1 cellular context compared by ENCODE assay signal in the genomic region with DNA sequence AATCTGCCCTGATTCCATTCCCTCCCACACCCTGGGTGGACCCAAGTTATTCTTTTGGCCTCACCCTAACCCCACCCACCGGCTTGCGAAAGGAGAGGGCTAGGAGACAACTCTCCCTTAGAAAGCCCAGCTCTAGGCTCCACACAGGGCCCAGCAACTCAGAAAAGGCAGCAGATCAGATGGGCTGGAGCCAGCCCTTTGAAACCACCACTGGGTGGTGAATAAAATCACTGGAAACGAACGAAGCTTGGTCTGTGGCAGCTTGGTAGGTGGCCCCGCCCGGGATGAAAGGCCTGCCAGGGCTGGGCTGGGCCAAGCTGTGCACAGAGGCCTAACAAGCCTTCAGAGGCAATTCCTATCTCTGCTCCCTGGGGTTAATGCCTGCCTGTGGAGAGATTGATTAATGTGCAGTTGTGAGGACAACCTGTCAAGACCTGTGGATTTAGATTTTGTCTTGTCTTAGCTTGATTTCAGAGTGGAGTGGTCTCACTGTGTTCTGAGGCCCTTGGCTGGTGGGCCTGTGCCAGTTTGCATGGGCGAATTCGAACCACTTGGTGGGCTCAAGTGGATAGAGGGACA.
TF ChIP-seq lines count a peak whose summit lies in the region.

No MANE protein-coding gene starts in this region.

TF ChIP-seq in HEK293, 187 proteins besides CTCF, POLR2A, EP300 and RAD21 (continued from another document):
- TF ChIP-seq, protein P1, sequence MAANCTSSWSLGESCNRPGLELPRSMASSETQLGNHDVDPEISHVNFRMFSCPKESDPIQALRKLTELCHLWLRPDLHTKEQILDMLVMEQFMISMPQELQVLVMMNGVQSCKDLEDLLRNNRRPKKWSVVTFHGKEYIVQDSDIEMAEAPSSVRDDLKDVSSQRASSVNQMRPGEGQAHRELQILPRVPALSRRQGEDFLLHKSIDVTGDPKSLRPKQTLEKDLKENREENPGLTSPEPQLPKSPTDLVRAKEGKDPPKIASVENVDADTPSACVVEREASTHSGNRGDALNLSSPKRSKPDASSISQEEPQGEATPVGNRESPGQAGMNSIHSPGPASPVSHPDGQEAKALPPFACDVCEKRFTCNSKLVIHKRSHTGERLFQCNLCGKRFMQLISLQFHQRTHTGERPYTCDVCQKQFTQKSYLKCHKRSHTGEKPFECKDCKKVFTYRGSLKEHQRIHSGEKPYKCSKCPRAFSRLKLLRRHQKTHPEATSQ (tag by site-specific recombination; IDR thresholded peaks at IDR 0.05), result no peak
- TF ChIP-seq ZNF560 (tag by site-specific recombination; IDR thresholded peaks at IDR 0.05; ENCODE audit: borderline replicate concordance) (no peak), ZNF341 (tag by site-specific recombination; IDR thresholded peaks at IDR 0.05; ENCODE audit: low read depth) (no peak)
- TF ChIP-seq, protein P2, sequence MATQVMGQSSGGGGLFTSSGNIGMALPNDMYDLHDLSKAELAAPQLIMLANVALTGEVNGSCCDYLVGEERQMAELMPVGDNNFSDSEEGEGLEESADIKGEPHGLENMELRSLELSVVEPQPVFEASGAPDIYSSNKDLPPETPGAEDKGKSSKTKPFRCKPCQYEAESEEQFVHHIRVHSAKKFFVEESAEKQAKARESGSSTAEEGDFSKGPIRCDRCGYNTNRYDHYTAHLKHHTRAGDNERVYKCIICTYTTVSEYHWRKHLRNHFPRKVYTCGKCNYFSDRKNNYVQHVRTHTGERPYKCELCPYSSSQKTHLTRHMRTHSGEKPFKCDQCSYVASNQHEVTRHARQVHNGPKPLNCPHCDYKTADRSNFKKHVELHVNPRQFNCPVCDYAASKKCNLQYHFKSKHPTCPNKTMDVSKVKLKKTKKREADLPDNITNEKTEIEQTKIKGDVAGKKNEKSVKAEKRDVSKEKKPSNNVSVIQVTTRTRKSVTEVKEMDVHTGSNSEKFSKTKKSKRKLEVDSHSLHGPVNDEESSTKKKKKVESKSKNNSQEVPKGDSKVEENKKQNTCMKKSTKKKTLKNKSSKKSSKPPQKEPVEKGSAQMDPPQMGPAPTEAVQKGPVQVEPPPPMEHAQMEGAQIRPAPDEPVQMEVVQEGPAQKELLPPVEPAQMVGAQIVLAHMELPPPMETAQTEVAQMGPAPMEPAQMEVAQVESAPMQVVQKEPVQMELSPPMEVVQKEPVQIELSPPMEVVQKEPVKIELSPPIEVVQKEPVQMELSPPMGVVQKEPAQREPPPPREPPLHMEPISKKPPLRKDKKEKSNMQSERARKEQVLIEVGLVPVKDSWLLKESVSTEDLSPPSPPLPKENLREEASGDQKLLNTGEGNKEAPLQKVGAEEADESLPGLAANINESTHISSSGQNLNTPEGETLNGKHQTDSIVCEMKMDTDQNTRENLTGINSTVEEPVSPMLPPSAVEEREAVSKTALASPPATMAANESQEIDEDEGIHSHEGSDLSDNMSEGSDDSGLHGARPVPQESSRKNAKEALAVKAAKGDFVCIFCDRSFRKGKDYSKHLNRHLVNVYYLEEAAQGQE (tag by site-specific recombination; IDR thresholded peaks at IDR 0.05), result no peak
- TF ChIP-seq, protein P3, sequence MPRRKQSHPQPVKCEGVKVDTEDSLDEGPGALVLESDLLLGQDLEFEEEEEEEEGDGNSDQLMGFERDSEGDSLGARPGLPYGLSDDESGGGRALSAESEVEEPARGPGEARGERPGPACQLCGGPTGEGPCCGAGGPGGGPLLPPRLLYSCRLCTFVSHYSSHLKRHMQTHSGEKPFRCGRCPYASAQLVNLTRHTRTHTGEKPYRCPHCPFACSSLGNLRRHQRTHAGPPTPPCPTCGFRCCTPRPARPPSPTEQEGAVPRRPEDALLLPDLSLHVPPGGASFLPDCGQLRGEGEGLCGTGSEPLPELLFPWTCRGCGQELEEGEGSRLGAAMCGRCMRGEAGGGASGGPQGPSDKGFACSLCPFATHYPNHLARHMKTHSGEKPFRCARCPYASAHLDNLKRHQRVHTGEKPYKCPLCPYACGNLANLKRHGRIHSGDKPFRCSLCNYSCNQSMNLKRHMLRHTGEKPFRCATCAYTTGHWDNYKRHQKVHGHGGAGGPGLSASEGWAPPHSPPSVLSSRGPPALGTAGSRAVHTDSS (tag by site-specific recombination; IDR thresholded peaks at IDR 0.05), result no peak
